13 cellular contexts compared by ENCODE assay signal in genomic region chr3:122893282-122893681, GRCh38.
DNase-seq lines count a peak whose midpoint lies in the region; ATAC-seq and TF ChIP-seq lines count a peak whose summit lies in the region.
"Had no signal": no experiment of that assay in that cellular context is flagged by ENCODE, and none has a peak within 500 bp of the region (broad histone marks: within the 10 kb centered on the region; RNA-seq: fewer than 3 reads in every experiment).

No MANE protein-coding gene starts in this region.

- intact Hi-C loops in mammary epithelial cell (cut with micrococcal nuclease): no loop called here

- TF ChIP-seq CTCF in mammary epithelial cell (conservative IDR thresholded peaks at IDR 0.05 in 1 of 2, IDR thresholded peaks at IDR 0.05 in 1 of 2; ENCODE audit: extremely low read depth in 1 of 2, insufficient read depth in 1 of 2, low read depth in 1 of 2, low read length in 2 of 2) (no peak), GM10266 (IDR thresholded peaks at IDR 0.05; ENCODE audit: control insufficient read depth, insufficient read depth, low read depth, missing control alignments) (no peak)

- no peaks in the 10 kb centered on the region for H3K36me3 ChIP-seq in mammary epithelial cell (ENCODE audit: insufficient read depth, low read length)
- H3K36me3 ChIP-seq: left lung had no signal

- WGBS in mammary epithelial cell (ENCODE audit: low coverage, missing lambda C conversion rate): 26% methylated on average over 8 of the region's 8 CpGs

- H3K27ac ChIP-seq in mammary epithelial cell (ENCODE audit: insufficient read depth, low read depth, low read length): peak overlapping the region; percentile 46
- H3K27ac ChIP-seq: left lung had no signal

- in situ Hi-C loops in mammary epithelial cell (cut with MboI; ENCODE audit: low sequenced_read_pairs in 2 of 2): no loop called here

- BruUV-seq in mammary epithelial cell (replicated peaks; lab: Mats Ljungman, UMichigan): no TSS peak

- no peak overlapping the region for H3K4me3 Mint-ChIP-seq in activated T-cell treated with anti-CD3 and anti-CD28 coated beads, Interleukin-2, amount 50 U/mL, for 4 hours
- H3K4me3 Mint-ChIP-seq in stimulated activated naive B cell treated with anti-CD40 and anti-IgM and Interleukin-4, amounts not matched to agents 10 μg/mL and 1 μg/mL and 100 μg/mL, for 72 hours: no peak overlapping the region
- H3K4me3 Mint-ChIP-seq: neural crest cell, type B pancreatic cell had no signal

- no peaks in the 10 kb centered on the region for H3K9me3 Mint-ChIP-seq in activated T-cell treated with anti-CD3 and anti-CD28 coated beads, Interleukin-2, amount 50 U/mL, for 4 hours
- H3K9me3 Mint-ChIP-seq in stimulated activated naive B cell treated with anti-CD40 and anti-IgM and Interleukin-4, amounts not matched to agents 10 μg/mL and 1 μg/mL and 100 μg/mL, for 72 hours: no peaks in the 10 kb centered on the region
- H3K9me3 Mint-ChIP-seq: neural crest cell, type B pancreatic cell had no signal

- CTCF ChIA-PET in mammary epithelial cell (lab: Charles Lee; ENCODE audit: low non-redundant PET): interaction anchor here (0.6 kb wide), 1 partner anchor 73 kb away, joined by 6 read pairs; no protein-coding TSS in a partner anchor

- H3K4me3 ChIP-seq in mammary epithelial cell (replicated peaks in 1 of 3; ENCODE audit: insufficient read depth in 1 of 3, low read depth in 2 of 3, low read length in 3 of 3): no peak overlapping the region
- H3K4me3 ChIP-seq: left lung had no signal

- H3K36me3 Mint-ChIP-seq in activated T-cell treated with anti-CD3 and anti-CD28 coated beads, Interleukin-2, amount 50 U/mL, for 4 hours (ENCODE audit: insufficient read depth): no peaks in the 10 kb centered on the region
- peaks cover 2 to 3% of the 10 kb centered on the region in 2 donors for H3K36me3 Mint-ChIP-seq in stimulated activated naive B cell treated with anti-CD40 and anti-IgM and Interleukin-4, amounts not matched to agents 10 μg/mL and 1 μg/mL and 100 μg/mL, for 72 hours
- H3K36me3 Mint-ChIP-seq: type B pancreatic cell had no signal

- peak; percentile 37 to 46 for ATAC-seq in activated T-cell treated with anti-CD3 and anti-CD28 coated beads, Interleukin-2, amount 50 U/mL, for 4 hours
- ATAC-seq in HG03175 (IDR thresholded peaks at IDR 0.05; ENCODE audit: unreplicated experiment): peak; percentile 55
- peak; percentile 58 to 67 for ATAC-seq in stimulated activated naive B cell treated with anti-CD40 and anti-IgM and Interleukin-4, amounts not matched to agents 10 μg/mL and 1 μg/mL and 100 μg/mL, for 72 hours (replicated peaks)
- no peak for ATAC-seq in HG03439 (IDR thresholded peaks at IDR 0.05; ENCODE audit: unreplicated experiment)
- ATAC-seq: left lung had no signal

- peak overlapping the region; percentile 43 for H3K4me2 ChIP-seq in mammary epithelial cell (ENCODE audit: insufficient read depth, low read depth, low read length)
- H3K4me2 ChIP-seq: SK-N-SH had no signal

- H3K9me3 ChIP-seq in mammary epithelial cell (replicated peaks; ENCODE audit: insufficient read depth, low read length): no peaks in the 10 kb centered on the region
- H3K9me3 ChIP-seq: left lung, SK-N-SH had no signal

- peaks cover 61% of the 10 kb centered on the region for H3K4me1 ChIP-seq in mammary epithelial cell (ENCODE audit: insufficient read depth, low read length)
- H3K4me1 ChIP-seq: left lung had no signal

- no peak overlapping the region for H3K9ac ChIP-seq in mammary epithelial cell (ENCODE audit: insufficient read depth, low read length)
- H3K9ac ChIP-seq: SK-N-SH had no signal

- dilution Hi-C loops in mammary epithelial cell (cut with HindIII; ENCODE audit: low sequenced_read_pairs): no loop called here

- DNase-seq in activated T-cell treated with anti-CD3 and anti-CD28 coated beads, Interleukin-2, amount 50 U/mL, for 4 hours: no peak
- no peak for DNase-seq in activated T-cell treated with anti-CD3 and anti-CD28 coated beads, Interleukin-2, amount 50 U/mL, for 1 hour
- peak; percentile 83 for DNase-seq in mammary epithelial cell
- DNase-seq in stimulated activated naive B cell treated with anti-CD40 and anti-IgM and Interleukin-4, amounts not matched to agents 10 μg/mL and 1 μg/mL and 100 μg/mL, for 72 hours: no peak
- DNase-seq in GM10266 (ENCODE audit: extremely low spot score): no peak
- DNase-seq in activated gamma-delta T cell treated with Interleukin-2 at 50 U/mL for 16 hours: no peak
- DNase-seq: cortex of kidney, left lung, SK-N-SH had no signal

- H2AFZ ChIP-seq in mammary epithelial cell (ENCODE audit: low read depth, low read length): peak overlapping the region; percentile 48

- no peaks in the 10 kb centered on the region for H4K20me1 ChIP-seq in mammary epithelial cell (ENCODE audit: insufficient read depth, low read length)

- no peaks in the 10 kb centered on the region for H3K79me2 ChIP-seq in mammary epithelial cell (ENCODE audit: insufficient read depth, low read length)

- no peaks in the 10 kb centered on the region for H3K27me3 ChIP-seq in mammary epithelial cell (ENCODE audit: insufficient read depth, low read length)

- peaks cover 7% of the 10 kb centered on the region for H3K27me3 Mint-ChIP-seq in activated T-cell treated with anti-CD3 and anti-CD28 coated beads, Interleukin-2, amount 50 U/mL, for 4 hours (ENCODE audit: low read depth)
- peaks cover 4 to 5% of the 10 kb centered on the region in 2 donors for H3K27me3 Mint-ChIP-seq in stimulated activated naive B cell treated with anti-CD40 and anti-IgM and Interleukin-4, amounts not matched to agents 10 μg/mL and 1 μg/mL and 100 μg/mL, for 72 hours
- H3K27me3 Mint-ChIP-seq: type B pancreatic cell had no signal

- H3K4me1 Mint-ChIP-seq in activated T-cell treated with anti-CD3 and anti-CD28 coated beads, Interleukin-2, amount 50 U/mL, for 4 hours (ENCODE audit: low read depth): peaks cover 16% of the 10 kb centered on the region
- H3K4me1 Mint-ChIP-seq in stimulated activated naive B cell treated with anti-CD40 and anti-IgM and Interleukin-4, amounts not matched to agents 10 μg/mL and 1 μg/mL and 100 μg/mL, for 72 hours: peaks cover 28 to 36% of the 10 kb centered on the region in 2 donors

- H3K27ac Mint-ChIP-seq in stimulated activated naive B cell treated with anti-CD40 and anti-IgM and Interleukin-4, amounts not matched to agents 10 μg/mL and 1 μg/mL and 100 μg/mL, for 72 hours: no peak overlapping the region
- H3K27ac Mint-ChIP-seq: type B pancreatic cell had no signal
